In genomic region chr11:12430912-12431311, GRCh38 we compare ENCODE assay signal across 10 cellular contexts. TPM values are rescaled to one million over a fixed set of nuclear protein-coding genes. Genes with fewer than 3 reads are reported as not detected.
A peak's percentile ranks its signal among the peaks of the same experiment; 100 is the strongest.
DNase-seq lines count a peak whose midpoint lies in the region; ATAC-seq, FAIRE-seq and TF ChIP-seq lines count a peak whose summit lies in the region.
"Had no signal": no experiment of that assay in that cellular context is flagged by ENCODE, and none has a peak within 500 bp of the region (broad histone marks: within the 10 kb centered on the region; RNA-seq: fewer than 3 reads in every experiment).

No MANE protein-coding gene starts in this region.

- H4K20me1 ChIP-seq in HepG2 (ENCODE audit: insufficient read depth, low read length) = no peaks in the 10 kb centered on the region

- 32% methylated on average over 3 of the region's 4 CpGs for WGBS in HepG2 (ENCODE audit: low lambda C conversion rate)

- no peak overlapping the region for H3K27ac Mint-ChIP-seq in naive thymus-derived CD4-positive, alpha-beta T cell
- no peak overlapping the region for H3K27ac Mint-ChIP-seq in activated T-cell treated with anti-CD3 and anti-CD28 coated beads, Interleukin-2, amount 50 U/mL, for 72 hours

- no peak for TF ChIP-seq EP300 in HepG2 (IDR thresholded peaks at IDR 0.05; ENCODE audit: low read depth in 2 of 2, low read length in 2 of 2)
- no peak for TF ChIP-seq EP300 in HepG2 (CRISPR knock-in tag; IDR thresholded peaks at IDR 0.05; ENCODE audit: borderline replicate concordance)

- peaks cover 0 to 13% (median 3%) of the 10 kb centered on the region in 5 donors for H3K27me3 Mint-ChIP-seq in naive thymus-derived CD4-positive, alpha-beta T cell
- no peaks in the 10 kb centered on the region for H3K27me3 Mint-ChIP-seq in activated T-cell treated with anti-CD3 and anti-CD28 coated beads, Interleukin-2, amount 50 U/mL, for 72 hours (ENCODE audit: low read depth)

- no peak overlapping the region for H3K9ac ChIP-seq in HepG2 (ENCODE audit: insufficient read depth, low read depth, low read length)

- peak; percentile 15 for FAIRE-seq in HepG2 (lab: Jason Lieb, UNC)

- H2AFZ ChIP-seq in HepG2 (ENCODE audit: low read length) = no peak overlapping the region

- POLR2A ChIA-PET in HepG2 (lab: Yijun Ruan, JAX) = no interaction called here
- POLR2A ChIA-PET in naive thymus-derived CD4-positive, alpha-beta T cell (lab: Charles Lee) = no interaction called here

- no peaks in the 10 kb centered on the region for H3K9me3 ChIP-seq in HepG2 (ENCODE audit: low read length)
- no peaks in the 10 kb centered on the region for H3K9me3 ChIP-seq in naive thymus-derived CD4-positive, alpha-beta T cell (ENCODE audit: control insufficient read depth in 2 of 3, low read length in 3 of 3)

- no peak for TF ChIP-seq POLR2A in HepG2 (IDR thresholded peaks at IDR 0.05; ENCODE audit: insufficient read depth in 1 of 2, low read depth in 2 of 2, low read length in 2 of 2)

- no peaks in the 10 kb centered on the region for H3K79me2 ChIP-seq in HepG2 (ENCODE audit: insufficient read depth, low read length)

- CTCF ChIA-PET in HepG2 (lab: Yijun Ruan, JAX; ENCODE audit: low intra/inter-chr PET ratio, low total read pairs) = no interaction called here
- CTCF ChIA-PET in naive thymus-derived CD4-positive, alpha-beta T cell (lab: Charles Lee) = no interaction called here

- ATAC-seq in HepG2 (peak; percentile 38; the same call in 2 of the 3 replicates), GM21515 (IDR thresholded peaks at IDR 0.05; ENCODE audit: unreplicated experiment) (no peak), HG03159 (IDR thresholded peaks at IDR 0.05; ENCODE audit: unreplicated experiment) (no peak)
- ATAC-seq in naive thymus-derived CD4-positive, alpha-beta T cell = no peak
- ATAC-seq in activated T-cell treated with anti-CD3 and anti-CD28 coated beads, Interleukin-2, amount 50 U/mL, for 72 hours (replicated peaks in 1 of 2) = no peak

- peak overlapping the region; percentile 55 for H3K27ac ChIP-seq in cingulate gyrus (ENCODE audit: low read depth, low read length)
- no peak overlapping the region for H3K27ac ChIP-seq in HepG2 (ENCODE audit: extremely low read length, insufficient read depth, low read length)
- H3K27ac ChIP-seq in naive thymus-derived CD4-positive, alpha-beta T cell (ENCODE audit: low read depth, low read length) = no peak overlapping the region

- no TSS peak for BruUV-seq in HepG2 (replicated peaks; lab: Mats Ljungman, UMichigan)

- TF ChIP-seq RAD21 in HepG2 (CRISPR knock-in tag; IDR thresholded peaks at IDR 0.05) = no peak

- H3K4me1 Mint-ChIP-seq in naive thymus-derived CD4-positive, alpha-beta T cell = no peaks in the 10 kb centered on the region
- H3K4me1 Mint-ChIP-seq in activated T-cell treated with anti-CD3 and anti-CD28 coated beads, Interleukin-2, amount 50 U/mL, for 72 hours (ENCODE audit: low read depth) = no peaks in the 10 kb centered on the region

- H3K4me2 ChIP-seq in HepG2 (ENCODE audit: low read depth, low read length) = no peak overlapping the region

- no peaks in the 10 kb centered on the region for H3K27me3 ChIP-seq in HepG2 (ENCODE audit: control insufficient read depth in 1 of 2, insufficient read depth in 2 of 2, low read length in 2 of 2)
- no peaks in the 10 kb centered on the region for H3K27me3 ChIP-seq in naive thymus-derived CD4-positive, alpha-beta T cell (ENCODE audit: control insufficient read depth in 2 of 2, insufficient read depth in 2 of 2, low read length in 2 of 2)

- peaks cover 0 to 1% (median 0%) of the 10 kb centered on the region in 11 donors for H3K9me3 Mint-ChIP-seq in naive thymus-derived CD4-positive, alpha-beta T cell
- H3K9me3 Mint-ChIP-seq in activated T-cell treated with anti-CD3 and anti-CD28 coated beads, Interleukin-2, amount 50 U/mL, for 72 hours = no peaks in the 10 kb centered on the region

- TF ChIP-seq CTCF in HepG2 (CRISPR knock-in tag; IDR thresholded peaks at IDR 0.05) = no peak

- DNase-seq in HT1080 (ENCODE audit: low read depth) (peak; percentile 69), HepG2 (ENCODE audit: low spot score) (peak; percentile 16), stromal cell of bone marrow (ENCODE audit: low read depth) (peak; percentile 85)
- DNase-seq in naive thymus-derived CD4-positive, alpha-beta T cell = no peak
- no peak for DNase-seq in activated T-cell treated with anti-CD3 and anti-CD28 coated beads, Interleukin-2, amount 50 U/mL, for 72 hours
- DNase-seq: NCI-H187 had no signal

- H3K4me3 Mint-ChIP-seq in naive thymus-derived CD4-positive, alpha-beta T cell = no peak overlapping the region
- no peak overlapping the region for H3K4me3 Mint-ChIP-seq in activated T-cell treated with anti-CD3 and anti-CD28 coated beads, Interleukin-2, amount 50 U/mL, for 72 hours

- in situ Hi-C loops in HepG2 (cut with HindIII; ENCODE audit: extremely low pct_ligation_motif_present, low pct_unique_long_range_greater_than_20kb) = no loop called here

- intact Hi-C loops in HepG2 (cut with micrococcal nuclease; ENCODE audit: unreplicated experiment) = no loop called here
- intact Hi-C loops in naive thymus-derived CD4-positive, alpha-beta T cell (cut with micrococcal nuclease) = no loop called here

- H3K36me3 Mint-ChIP-seq in naive thymus-derived CD4-positive, alpha-beta T cell = no peaks in the 10 kb centered on the region
- no peaks in the 10 kb centered on the region for H3K36me3 Mint-ChIP-seq in activated T-cell treated with anti-CD3 and anti-CD28 coated beads, Interleukin-2, amount 50 U/mL, for 72 hours (ENCODE audit: insufficient read depth in 2 of 2)

- no peak overlapping the region for H3K4me3 ChIP-seq in HepG2 (replicated peaks in 1 of 3; ENCODE audit: insufficient read depth in 1 of 3, low read depth in 2 of 3, low read length in 3 of 3)
- no peak overlapping the region for H3K4me3 ChIP-seq in naive thymus-derived CD4-positive, alpha-beta T cell (ENCODE audit: low read length)

- peaks cover 35% of the 10 kb centered on the region for H3K4me1 ChIP-seq in HepG2 (ENCODE audit: insufficient read depth, low read length)
- H3K4me1 ChIP-seq in naive thymus-derived CD4-positive, alpha-beta T cell (ENCODE audit: control insufficient read depth in 2 of 2, insufficient read depth in 2 of 2, low read length in 2 of 2) = no peaks in the 10 kb centered on the region

- H3K36me3 ChIP-seq in HepG2 (replicated peaks in 1 of 2; ENCODE audit: control insufficient read depth in 1 of 2, insufficient read depth in 2 of 2, low read length in 2 of 2) = no peaks in the 10 kb centered on the region
- no peaks in the 10 kb centered on the region for H3K36me3 ChIP-seq in naive thymus-derived CD4-positive, alpha-beta T cell (ENCODE audit: control insufficient read depth in 2 of 3, insufficient read depth in 3 of 3, low read length in 3 of 3)

TF ChIP-seq in HepG2, 621 proteins besides CTCF, POLR2A, EP300 and RAD21:
- 0 out of 2 replicates have a peak, but pooled peaks have one; percentile 38 for TF ChIP-seq FOSL2 (CRISPR knock-in tag; IDR thresholded peaks at IDR 0.05)
- TF ChIP-seq ZBTB37 (CRISPR knock-in tag; IDR thresholded peaks at IDR 0.05) = no peak
- TF ChIP-seq NPAS2 (CRISPR knock-in tag; IDR thresholded peaks at IDR 0.05; ENCODE audit: borderline replicate concordance) = no peak
- no peak for TF ChIP-seq MEF2D (CRISPR knock-in tag; IDR thresholded peaks at IDR 0.05)

RNA-seq across cellular contexts. Expression of gene PARVA, which starts 53.5 kb away (rescaled TPM):
- 16.3 and 22.2 TPM in 2 replicates for total RNA-seq in HT1080 (2014; rRNA removed; shearing (Covaris generic))
- polyA plus RNA-seq in HT1080 (2015; cell fraction: cytosol; rRNA removed) = 29.4 and 33.0 TPM in 2 replicates
- polyA plus RNA-seq in HT1080 (2015; cell fraction: nucleus; rRNA removed) = 22.1 and 22.5 TPM in 2 replicates
- total RNA-seq in HepG2 (2016; rRNA removed; fragmentation: Illumina TruSeq; extraction: Trizol) = 9.1 and 10.5 TPM in 2 replicates
- total RNA-seq in HepG2 (2016; cell fraction: cytosol; rRNA removed; fragmentation: Illumina TruSeq; extraction: Trizol; ENCODE audit: low read depth) = 1.8 and 2.2 TPM in 2 replicates
- 8.6 and 9.5 TPM in 2 replicates for total RNA-seq in HepG2 (2016; cell fraction: insoluble cytoplasmic fraction; rRNA removed; fragmentation: Illumina TruSeq; extraction: Trizol)
- total RNA-seq in HepG2 (2016; cell fraction: membrane; rRNA removed; fragmentation: Illumina TruSeq; extraction: Trizol) = 3.8 and 4.3 TPM in 2 replicates
- total RNA-seq in HepG2 (2016; cell fraction: nucleus; rRNA removed; fragmentation: Illumina TruSeq; extraction: Trizol) = 7.8 and 8.1 TPM in 2 replicates
- polyA plus RNA-seq in HepG2 (2011; rRNA removed) = 5.2 and 5.9 TPM in 2 replicates
- 4.1 and 4.7 TPM in 2 replicates for polyA plus RNA-seq in HepG2 (2011; cell fraction: cytosol; rRNA removed)
- polyA plus RNA-seq in HepG2 (2011; cell fraction: nucleus; rRNA removed) = 4.3 and 5.3 TPM in 2 replicates
- polyA plus RNA-seq in HepG2 (2012) = 4.4 and 5.2 TPM in 2 replicates
- 2.5 and 3.0 TPM in 2 replicates for polyA plus RNA-seq in HepG2 (2016; cell fraction: cytosol; fragmentation: Illumina TruSeq; extraction: Trizol; ENCODE audit: low read depth)
- polyA plus RNA-seq in HepG2 (2016; cell fraction: insoluble cytoplasmic fraction; fragmentation: Illumina TruSeq; extraction: Trizol; ENCODE audit: low read depth) = 12.6 and 15.7 TPM in 2 replicates
- 3.6 and 4.7 TPM in 2 replicates for polyA plus RNA-seq in HepG2 (2016; cell fraction: membrane; fragmentation: Illumina TruSeq; extraction: Trizol; ENCODE audit: low read depth)
- 9.2 and 10.3 TPM in 2 replicates for polyA plus RNA-seq in HepG2 (2016; cell fraction: nucleus; fragmentation: Illumina TruSeq; extraction: Trizol; ENCODE audit: insufficient read depth, low read depth)
- polyA minus RNA-seq in HepG2 (2011; rRNA and poly(A)+ RNA removed; ENCODE audit: low replicate concordance) = 9.6 and 41.7 TPM in 2 replicates
- polyA minus RNA-seq in HepG2 (2011; cell fraction: cytosol; rRNA and poly(A)+ RNA removed) = 5.2 and 5.6 TPM in 2 replicates
- polyA minus RNA-seq in HepG2 (2011; cell fraction: nucleus; rRNA and poly(A)+ RNA removed) = 8.2 and 10.3 TPM in 2 replicates
- total RNA-seq in naive thymus-derived CD4-positive, alpha-beta T cell = under 1 TPM; 0.07 to 0.97 (median 0.73) TPM
- polyA plus RNA-seq in naive thymus-derived CD4-positive, alpha-beta T cell = under 1 TPM; 0.38 to 0.69 TPM
- not detected for total RNA-seq in activated T-cell treated with anti-CD3 and anti-CD28 coated beads, Interleukin-2, amount 50 U/mL, for 72 hours
- total RNA-seq: T-helper 2 cell treated with Interferon-gamma antibody and Interleukin-4, amounts not matched to agents 100 ng/mL and 5 ng/mL, for 36 hours had no signal

Comparison
In these comparisons a context has a peak if more than half of its experiments do, and no peak if none do; other contexts are left out.
1. DNase-seq: peak in HT1080 (single experiment), HepG2 (single experiment) and stromal cell of bone marrow (single experiment); none in naive thymus-derived CD4-positive, alpha-beta T cell (0 of 9) and activated T-cell treated with anti-CD3 and anti-CD28 coated beads, Interleukin-2, amount 50 U/mL, for 72 hours (0 of 2).